In the genomic region with DNA sequence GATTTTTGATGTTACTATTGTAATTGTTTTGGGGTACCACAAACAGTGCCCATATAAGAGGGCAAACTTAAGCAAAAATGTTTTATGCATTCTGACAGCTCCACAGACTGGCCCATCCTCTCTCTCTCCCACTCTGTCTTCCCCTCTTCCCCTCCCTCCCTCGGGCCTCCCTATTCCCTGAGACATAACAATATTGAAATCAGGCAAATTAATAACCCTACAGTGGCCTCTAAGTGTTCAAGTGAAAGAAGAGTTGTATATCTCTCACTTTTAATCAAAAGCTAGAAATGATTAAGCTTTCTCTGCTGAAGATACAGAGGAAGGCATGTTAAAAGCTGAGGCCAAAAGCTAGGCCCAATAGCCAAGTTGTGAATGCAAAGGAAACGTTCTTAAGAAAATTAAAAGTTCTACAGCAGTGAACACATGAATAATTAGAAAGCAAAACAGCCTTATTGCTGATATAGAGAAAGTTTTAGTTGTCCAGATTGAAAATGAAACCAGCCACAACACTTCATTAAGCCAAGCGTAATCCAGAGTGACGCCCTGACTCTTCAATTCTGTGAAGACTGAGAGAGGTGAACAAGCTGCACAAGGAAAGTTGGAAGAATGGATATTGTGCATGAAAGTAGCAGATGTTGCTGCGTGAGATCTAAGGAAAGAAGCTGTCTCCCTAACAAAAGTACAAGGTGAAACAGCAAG, we compare ENCODE assay signal across 29 cellular contexts. TPM values are rescaled to one million over a fixed set of nuclear protein-coding genes. Genes with fewer than 3 reads are reported as not detected.
DNase-seq lines count a peak whose midpoint lies in the region; ATAC-seq, FAIRE-seq and TF ChIP-seq lines count a peak whose summit lies in the region.
"Had no signal": no experiment of that assay in that cellular context is flagged by ENCODE, and none has a peak within 500 bp of the region (broad histone marks: within the 10 kb centered on the region; RNA-seq: fewer than 3 reads in every experiment).

No MANE protein-coding gene starts in this region.

- TF ChIP-seq EP300 in GM12878 (IDR thresholded peaks at IDR 0.05; ENCODE audit: borderline replicate concordance in 1 of 2, control insufficient read depth in 1 of 2, low read depth in 2 of 2, low read length in 2 of 2) (no peak), HepG2 (IDR thresholded peaks at IDR 0.05; ENCODE audit: low read depth in 2 of 2, low read length in 2 of 2) (no peak), HepG2 (CRISPR knock-in tag; IDR thresholded peaks at IDR 0.05; ENCODE audit: borderline replicate concordance) (no peak)

- H3K9me3 ChIP-seq in GM12878 (replicated peaks; ENCODE audit: control insufficient read depth, insufficient read depth, low read length) (peaks cover 8% of the 10 kb centered on the region), HepG2 (ENCODE audit: low read length) (no peaks in the 10 kb centered on the region)
- H3K9me3 ChIP-seq: right atrium auricular region, tibial artery had no signal

- H3K4me1 Mint-ChIP-seq in activated CD4-positive, alpha-beta T cell treated with anti-CD3 and anti-CD28 coated beads for 36 hours, result peaks cover 3% of the 10 kb centered on the region
- H3K4me1 Mint-ChIP-seq: activated naive CD8-positive, alpha-beta T cell treated with anti-CD3 and anti-CD28 coated beads, Interleukin-2, amount 50 U/mL, for 24 hours; CD14-positive monocyte; central memory CD8-positive, alpha-beta T cell had no signal

- intact Hi-C loops in activated CD4-positive, alpha-beta T cell treated with anti-CD3 and anti-CD28 coated beads for 36 hours (cut with DNase I, micrococcal nuclease), result no loop called here
- intact Hi-C loops in GM12878 (cut with micrococcal nuclease; ENCODE audit: unreplicated experiment) (no loop called here), HepG2 (cut with micrococcal nuclease; ENCODE audit: unreplicated experiment) (no loop called here)

- peaks cover 0 to 38% of the 10 kb centered on the region in 2 experiments for H3K36me3 ChIP-seq in GM12878 (ENCODE audit: control insufficient read depth in 2 of 2, insufficient read depth in 2 of 2, low read length in 1 of 2)
- H3K36me3 ChIP-seq in HepG2 (replicated peaks in 1 of 2; ENCODE audit: control insufficient read depth in 1 of 2, insufficient read depth in 2 of 2, low read length in 2 of 2), result peaks cover 8 to 75% of the 10 kb centered on the region in 2 experiments

- H3K79me2 ChIP-seq in GM12878 (ENCODE audit: control insufficient read depth, insufficient read depth, low read length), result no peaks in the 10 kb centered on the region
- no peaks in the 10 kb centered on the region for H3K79me2 ChIP-seq in HepG2 (ENCODE audit: insufficient read depth, low read length)

- RAD21 ChIA-PET in GM12878 (lab: Charles Lee; ENCODE audit: unreplicated experiment), result interaction anchor here (0.6 kb wide), 1 partner anchor 509 kb away, joined by 3 read pairs; no protein-coding TSS in a partner anchor

- TF ChIP-seq POLR2A in GM12878 (IDR thresholded peaks at IDR 0.05; ENCODE audit: low read depth, low read length) (no peak), HepG2 (IDR thresholded peaks at IDR 0.05; ENCODE audit: insufficient read depth in 1 of 2, low read depth in 2 of 2, low read length in 2 of 2) (no peak)

- no peaks in the 10 kb centered on the region for H3K27me3 Mint-ChIP-seq in activated CD4-positive, alpha-beta T cell treated with anti-CD3 and anti-CD28 coated beads for 36 hours
- H3K27me3 Mint-ChIP-seq: activated naive CD8-positive, alpha-beta T cell treated with anti-CD3 and anti-CD28 coated beads, Interleukin-2, amount 50 U/mL, for 24 hours; central memory CD8-positive, alpha-beta T cell; dendritic cell treated with granulocyte-macrophage colony-stimulating factor and Interleukin-4, amounts not matched to agents 40 ng/mL and 50 ng/mL, for 4 days had no signal

- H3K9ac ChIP-seq in GM12878 (ENCODE audit: control insufficient read depth, insufficient read depth, low read length), result no peak overlapping the region
- no peak overlapping the region for H3K9ac ChIP-seq in HepG2 (ENCODE audit: insufficient read depth, low read depth, low read length)

- FAIRE-seq in GM12878 (lab: Jason Lieb, UNC) (no peak), HepG2 (lab: Jason Lieb, UNC) (no peak)
- FAIRE-seq: endometrium, frontal cortex had no signal

- CTCF ChIA-PET in activated CD4-positive, alpha-beta T cell treated with anti-CD3 and anti-CD28 coated beads for 36 hours (lab: Charles Lee), result interaction anchor here (0.7 to 0.8 kb wide), 2 partner anchors 8 to 54 kb away, joined by 3 read pairs; no protein-coding TSS in a partner anchor
- CTCF ChIA-PET in GM12878 (lab: Yijun Ruan, JAX), result interaction anchor here (0.5 to 1.3 kb wide), 4 partner anchors 11 to 199 kb away, joined by 3 to 4 read pairs (median 4); a partner anchor contains a TSS
- CTCF ChIA-PET in HepG2 (lab: Yijun Ruan, JAX; ENCODE audit: low intra/inter-chr PET ratio, low total read pairs), result no interaction called here

- H3K4me1 ChIP-seq in GM12878 (ENCODE audit: control insufficient read depth, insufficient read depth, low read length), result no peaks in the 10 kb centered on the region; the same call in 1 of the 2 replicates
- H3K4me1 ChIP-seq in HepG2 (ENCODE audit: insufficient read depth, low read length), result no peaks in the 10 kb centered on the region
- H3K4me1 ChIP-seq: right atrium auricular region, tibial artery had no signal

- H3K4me2 ChIP-seq in GM12878 (ENCODE audit: control insufficient read depth, insufficient read depth), result no peak overlapping the region
- no peak overlapping the region for H3K4me2 ChIP-seq in HepG2 (ENCODE audit: low read depth, low read length)

- H3K9me3 Mint-ChIP-seq in activated CD4-positive, alpha-beta T cell treated with anti-CD3 and anti-CD28 coated beads for 36 hours (ENCODE audit: low read depth), result peaks cover 5% of the 10 kb centered on the region
- H3K9me3 Mint-ChIP-seq: dendritic cell treated with granulocyte-macrophage colony-stimulating factor and Interleukin-4, amounts not matched to agents 40 ng/mL and 50 ng/mL, for 4 days had no signal

- peaks cover 47% of the 10 kb centered on the region for H3K36me3 Mint-ChIP-seq in activated CD4-positive, alpha-beta T cell treated with anti-CD3 and anti-CD28 coated beads for 36 hours (ENCODE audit: low read depth)

- H3K27ac Mint-ChIP-seq in activated CD4-positive, alpha-beta T cell treated with anti-CD3 and anti-CD28 coated beads for 36 hours, result no peak overlapping the region
- H3K27ac Mint-ChIP-seq: activated naive CD8-positive, alpha-beta T cell treated with anti-CD3 and anti-CD28 coated beads, Interleukin-2, amount 50 U/mL, for 24 hours; dendritic cell treated with granulocyte-macrophage colony-stimulating factor and Interleukin-4, amounts not matched to agents 40 ng/mL and 50 ng/mL, for 4 days had no signal

- in situ Hi-C loops in GM12878 (cut with MboI) (no loop called here), HepG2 (cut with HindIII; ENCODE audit: extremely low pct_ligation_motif_present, low pct_unique_long_range_greater_than_20kb) (no loop called here)

- no peak overlapping the region for H3K27ac ChIP-seq in GM12878 (ENCODE audit: control insufficient read depth, insufficient read depth)
- H3K27ac ChIP-seq in HepG2 (ENCODE audit: extremely low read length, insufficient read depth, low read length), result no peak overlapping the region
- H3K27ac ChIP-seq: 22Rv1, right atrium auricular region, tibial artery, WERI-Rb-1 had no signal

- POLR2A ChIA-PET in activated CD4-positive, alpha-beta T cell treated with anti-CD3 and anti-CD28 coated beads for 36 hours (lab: Charles Lee), result no interaction called here
- POLR2A ChIA-PET in GM12878 (lab: Charles Lee) (interaction anchor here (0.5 to 1.6 kb wide), 3 partner anchors 11 to 420 kb away, joined by 3 to 4 read pairs (median 3); no protein-coding TSS in a partner anchor), HepG2 (lab: Yijun Ruan, JAX) (no interaction called here)

- TF ChIP-seq RAD21 in GM12878 (IDR thresholded peaks at IDR 0.05; ENCODE audit: insufficient read depth, low read depth, low read length), result no peak
- no peak for TF ChIP-seq RAD21 in HepG2 (CRISPR knock-in tag; IDR thresholded peaks at IDR 0.05)

- H2AFZ ChIP-seq in GM12878 (ENCODE audit: control insufficient read depth, low read depth, low read length) (no peak overlapping the region), HepG2 (ENCODE audit: low read length) (no peak overlapping the region)

- no peaks in the 10 kb centered on the region for H3K27me3 ChIP-seq in GM12878 (replicated peaks in 1 of 2; ENCODE audit: control insufficient read depth in 2 of 2, insufficient read depth in 2 of 2, low read length in 1 of 2)
- H3K27me3 ChIP-seq in HepG2 (ENCODE audit: control insufficient read depth in 1 of 2, insufficient read depth in 2 of 2, low read length in 2 of 2), result no peaks in the 10 kb centered on the region
- H3K27me3 ChIP-seq: right atrium auricular region, tibial artery had no signal

- no peak for DNase-seq in activated CD4-positive, alpha-beta T cell treated with anti-CD3 and anti-CD28 coated beads for 36 hours
- no peak for DNase-seq in activated CD4-positive, alpha-beta T cell treated with anti-CD3 and anti-CD28 coated beads for 1 hour
- DNase-seq in GM12878 (ENCODE audit: low read depth, low spot score) (no peak), HepG2 (ENCODE audit: low spot score) (no peak), COR-L47 (lab: John Stamatoyannopoulos, UW) (no peak)
- DNase-seq: activated CD4-positive, alpha-beta T cell treated with anti-CD3 and anti-CD28 coated beads, Interleukin-2, amount 50 U/mL, for 1 hour; activated gamma-delta T cell; activated naive CD8-positive, alpha-beta T cell treated with anti-CD3 and anti-CD28 coated beads, Interleukin-2, amount 50 U/mL, for 24 hours; DMS 273 treated with DMSO at 0.1 percent for 48 hours; H7; NCI-H1694; NCI-H2171; NCI-H524 treated with DMSO at 0.1 percent for 48 hours; Right ventricle myocardium superior; stimulated activated CD4-positive, alpha-beta T cell treated with anti-CD3 and anti-CD28 coated beads, Interleukin-2, amount 100 ng/mL, for 24 hours; T-helper 9 cell; tibial artery; WERI-Rb-1 had no signal

- TF ChIP-seq CTCF in GM12878 (IDR thresholded peaks at IDR 0.05 in 2 of 3, conservative IDR thresholded peaks at IDR 0.05 in 1 of 3; ENCODE audit: control insufficient read depth in 2 of 3, extremely low read depth in 1 of 3, insufficient read depth in 1 of 3, low read depth in 3 of 3, low read length in 3 of 3), result no peak
- no peak for TF ChIP-seq CTCF in HepG2 (CRISPR knock-in tag; IDR thresholded peaks at IDR 0.05)

- H3K4me3 ChIP-seq in GM12878 (no peak overlapping the region), HepG2 (replicated peaks in 1 of 3; ENCODE audit: insufficient read depth in 1 of 3, low read depth in 2 of 3, low read length in 3 of 3) (no peak overlapping the region)
- H3K4me3 ChIP-seq: lung, right atrium auricular region, tibial artery had no signal

- WGBS in GM12878 (ENCODE audit: insufficient coverage, insufficient replicate concordance, low lambda C conversion rate, missing lambda C conversion rate), result 16% methylated on average over 5 of the region's 5 CpGs
- WGBS in HepG2 (ENCODE audit: low lambda C conversion rate), result 94% methylated on average over 5 of the region's 5 CpGs

- no peaks in the 10 kb centered on the region for H4K20me1 ChIP-seq in GM12878 (ENCODE audit: control insufficient read depth, insufficient read depth)
- no peaks in the 10 kb centered on the region for H4K20me1 ChIP-seq in HepG2 (ENCODE audit: insufficient read depth, low read length)

- ATAC-seq in activated CD4-positive, alpha-beta T cell treated with anti-CD3 and anti-CD28 coated beads for 36 hours, result peak; percentile 47
- ATAC-seq in GM19351 (IDR thresholded peaks at IDR 0.05; ENCODE audit: unreplicated experiment) (peak; percentile 67), HG02981 (IDR thresholded peaks at IDR 0.05; ENCODE audit: unreplicated experiment) (peak; percentile 43), GM12878 (peak; percentile 74), HG03135 (IDR thresholded peaks at IDR 0.05; ENCODE audit: unreplicated experiment) (no peak), HepG2 (no peak)
- ATAC-seq: activated naive CD8-positive, alpha-beta T cell treated with anti-CD3 and anti-CD28 coated beads, Interleukin-2, amount 50 U/mL, for 24 hours had no signal

- no peak overlapping the region for H3K4me3 Mint-ChIP-seq in activated CD4-positive, alpha-beta T cell treated with anti-CD3 and anti-CD28 coated beads for 36 hours
- H3K4me3 Mint-ChIP-seq: activated naive CD8-positive, alpha-beta T cell treated with anti-CD3 and anti-CD28 coated beads, Interleukin-2, amount 50 U/mL, for 24 hours; CD14-positive monocyte; central memory CD8-positive, alpha-beta T cell; dendritic cell treated with granulocyte-macrophage colony-stimulating factor and Interleukin-4, amounts not matched to agents 40 ng/mL and 50 ng/mL, for 4 days had no signal

- SMC1A ChIA-PET in GM12878 (lab: Charles Lee; ENCODE audit: uncharacterized antibody, unreplicated experiment), result interaction anchor here (1.5 to 2.7 kb wide), 2 partner anchors 14 to 106 kb away, joined by 3 to 10 read pairs; a partner anchor contains a TSS

- no TSS peak for BruUV-seq in GM12878 (replicated peaks; lab: Mats Ljungman, UMichigan)
- no TSS peak for BruUV-seq in HepG2 (replicated peaks; lab: Mats Ljungman, UMichigan)

RNA-seq across cellular contexts. Expression of a gene that starts 54.8 kb away (rescaled TPM):
- total RNA-seq in activated CD4-positive, alpha-beta T cell treated with anti-CD3 and anti-CD28 coated beads for 36 hours, result 10 to 100 TPM; 55.2 to 56.7 TPM
- total RNA-seq in GM12878 (2013; cell fraction: nucleolus; rRNA removed), result 77.8 and 90.3 TPM in 2 replicates
- total RNA-seq in GM12878 (2014; rRNA removed) (58.9 and 69.6 TPM in 2 replicates), GM12878 (2014; rRNA removed; fragmentation: Illumina TruSeq; extraction: Trizol) (78.9 and 79.7 TPM in 2 replicates), GM12878 (2021) (44.2 and 49.2 TPM in 2 replicates), HepG2 (2016; rRNA removed; fragmentation: Illumina TruSeq; extraction: Trizol) (87.7 and 111 TPM in 2 replicates)
- polyA plus RNA-seq in GM12878 (2011; ENCODE audit: low read depth), result 26.0 TPM
- polyA plus RNA-seq in GM12878 (2011; rRNA removed) (64.5 and 102 TPM in 2 replicates), GM12878 (2014; fragmentation: Illumina TruSeq; extraction: Trizol) (69.0 and 85.5 TPM in 2 replicates), GM12878 (2014; fragmentation: Nextera tagmentation; extraction: Ambion mirVana) (10 to 100 TPM; 19.4 to 25.3 TPM), GM12878 (2014; rRNA removed) (36.4 and 42.3 TPM in 2 replicates), GM12878 (2016; fragmentation: Nextera tagmentation; extraction: Ambion mirVana) (10 to 100 TPM; 60.3 to 62.9 TPM), HepG2 (2011; rRNA removed) (40.8 and 52.2 TPM in 2 replicates)
- polyA plus RNA-seq in GM12878 (2011; cell fraction: cytosol; rRNA removed), result 23.5 and 27.0 TPM in 2 replicates
- polyA plus RNA-seq in GM12878 (2011; cell fraction: nucleus; rRNA removed), result 26.5 and 27.0 TPM in 2 replicates
- polyA plus RNA-seq in GM12878 (2012), result 38.0 and 55.9 TPM in 2 replicates
- polyA minus RNA-seq in GM12878 (2011; rRNA and poly(A)+ RNA removed), result 35.5 and 45.0 TPM in 2 replicates
- polyA minus RNA-seq in GM12878 (2011; cell fraction: cytosol; rRNA and poly(A)+ RNA removed), result 16.2 and 21.5 TPM in 2 replicates
- 13.9 and 20.7 TPM in 2 replicates for polyA minus RNA-seq in GM12878 (2011; cell fraction: nucleus; rRNA and poly(A)+ RNA removed)
- 8.7 and 10.1 TPM in 2 replicates for total RNA-seq in HepG2 (2016; cell fraction: cytosol; rRNA removed; fragmentation: Illumina TruSeq; extraction: Trizol; ENCODE audit: low read depth)
- 86.1 and 107 TPM in 2 replicates for total RNA-seq in HepG2 (2016; cell fraction: insoluble cytoplasmic fraction; rRNA removed; fragmentation: Illumina TruSeq; extraction: Trizol)
- 34.3 and 42.9 TPM in 2 replicates for total RNA-seq in HepG2 (2016; cell fraction: membrane; rRNA removed; fragmentation: Illumina TruSeq; extraction: Trizol)
- 67.4 and 83.9 TPM in 2 replicates for total RNA-seq in HepG2 (2016; cell fraction: nucleus; rRNA removed; fragmentation: Illumina TruSeq; extraction: Trizol)
- polyA plus RNA-seq in HepG2 (2011; cell fraction: cytosol; rRNA removed), result 21.5 and 31.4 TPM in 2 replicates
- polyA plus RNA-seq in HepG2 (2011; cell fraction: nucleus; rRNA removed), result 16.6 and 18.0 TPM in 2 replicates
- 42.8 and 53.1 TPM in 2 replicates for polyA plus RNA-seq in HepG2 (2012)
- polyA plus RNA-seq in HepG2 (2016; cell fraction: cytosol; fragmentation: Illumina TruSeq; extraction: Trizol; ENCODE audit: low read depth), result 3.9 and 4.3 TPM in 2 replicates
- polyA plus RNA-seq in HepG2 (2016; cell fraction: insoluble cytoplasmic fraction; fragmentation: Illumina TruSeq; extraction: Trizol; ENCODE audit: low read depth), result 72.4 and 76.4 TPM in 2 replicates
- polyA plus RNA-seq in HepG2 (2016; cell fraction: membrane; fragmentation: Illumina TruSeq; extraction: Trizol; ENCODE audit: low read depth), result 16.6 and 19.6 TPM in 2 replicates
- polyA plus RNA-seq in HepG2 (2016; cell fraction: nucleus; fragmentation: Illumina TruSeq; extraction: Trizol; ENCODE audit: insufficient read depth, low read depth), result 78.1 and 78.9 TPM in 2 replicates
- polyA minus RNA-seq in HepG2 (2011; rRNA and poly(A)+ RNA removed; ENCODE audit: low replicate concordance), result 14.8 and 29.1 TPM in 2 replicates
- polyA minus RNA-seq in HepG2 (2011; cell fraction: cytosol; rRNA and poly(A)+ RNA removed), result 40.9 and 44.0 TPM in 2 replicates
- polyA minus RNA-seq in HepG2 (2011; cell fraction: nucleus; rRNA and poly(A)+ RNA removed), result 50.7 and 56.3 TPM in 2 replicates

Comparison
In these comparisons a context has a peak if more than half of its experiments do, and no peak if none do; other contexts are left out.
1. ATAC-seq: peak in activated CD4-positive, alpha-beta T cell treated with anti-CD3 and anti-CD28 coated beads for 36 hours (single experiment), GM19351 (single experiment), HG02981 (single experiment) and GM12878 (single experiment); none in HG03135 (single experiment) and HepG2 (single experiment).